12 cellular contexts compared by ENCODE assay signal in the genomic region with DNA sequence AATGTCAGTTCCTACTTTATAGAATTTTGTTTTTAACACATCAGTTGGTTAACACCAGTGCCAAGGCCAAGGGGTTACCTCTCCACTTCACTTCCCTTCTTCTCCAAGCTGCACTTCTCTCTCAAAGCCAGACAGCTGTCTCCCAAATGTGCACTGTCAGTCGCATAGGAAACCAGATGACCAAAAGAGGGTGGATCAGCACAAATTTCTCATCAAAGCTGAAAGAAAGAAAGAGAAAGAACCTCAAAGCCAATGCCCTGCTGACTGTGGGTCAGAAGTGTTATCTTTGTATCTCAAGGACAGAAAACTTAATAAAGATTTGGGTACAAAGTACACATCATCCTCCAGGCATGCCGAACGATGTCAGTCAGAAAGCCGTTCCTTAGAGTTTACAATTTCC. TPM values are rescaled to one million over a fixed set of nuclear protein-coding genes. Genes with fewer than 3 reads are reported as not detected.
DNase-seq lines count a peak whose midpoint lies in the region; ATAC-seq and TF ChIP-seq lines count a peak whose summit lies in the region.
"Had no signal": no experiment of that assay in that cellular context is flagged by ENCODE, and none has a peak within 500 bp of the region (broad histone marks: within the 10 kb centered on the region; RNA-seq: fewer than 3 reads in every experiment).

No MANE protein-coding gene starts in this region.

- TF ChIP-seq CTCF in brain microvascular endothelial cell (IDR thresholded peaks at IDR 0.05; ENCODE audit: low read depth, low read length, missing control alignments) (no peak), right lobe of liver (IDR thresholded peaks at IDR 0.05) (no peak)

- 49% methylated on average over 4 of the region's 4 CpGs for WGBS in right lobe of liver (ENCODE audit: insufficient coverage, low coverage, low lambda C conversion rate, missing lambda C conversion rate)

- peak overlapping the region in 2 of 5 donors; percentile 56 to 62 for H3K9ac ChIP-seq in subcutaneous abdominal adipose tissue (ENCODE audit: low read length in 5 of 5)

- H3K9me3 ChIP-seq in right lobe of liver, result no peaks in the 10 kb centered on the region
- H3K9me3 ChIP-seq in subcutaneous abdominal adipose tissue (ENCODE audit: control insufficient read depth in 5 of 5, low read length in 5 of 5), result no peaks in the 10 kb centered on the region

- H3K27ac ChIP-seq in brain microvascular endothelial cell (peak overlapping the region; percentile 24), right lobe of liver (no peak overlapping the region), subcutaneous abdominal adipose tissue (ENCODE audit: low read depth, low read length) (peak overlapping the region; percentile 69)

- DNase-seq in M059J (ENCODE audit: low read depth) (peak; percentile 20), brain microvascular endothelial cell (peak; percentile 18), right lobe of liver (no peak), AML-193 (lab: John Stamatoyannopoulos, UW) (no peak)
- no peak for DNase-seq in central memory CD4-positive, alpha-beta T cell
- DNase-seq: aorta; CD4-positive, alpha-beta T cell; NCI-H226; stimulated activated CD4-positive, alpha-beta T cell treated with anti-CD3 and anti-CD28 coated beads, Interleukin-4, amount 100 ng/mL, for 24 hours had no signal

- peaks cover 0 to 27% (median 12%) of the 10 kb centered on the region in 4 donors for H3K4me1 ChIP-seq in right lobe of liver
- peaks cover 2 to 35% (median 30%) of the 10 kb centered on the region in 5 donors for H3K4me1 ChIP-seq in subcutaneous abdominal adipose tissue (ENCODE audit: control insufficient read depth in 5 of 5, insufficient read depth in 5 of 5, low read length in 5 of 5)

- ATAC-seq in right lobe of liver (peak; percentile 8 to 46 (median 22)), GM18873 (IDR thresholded peaks at IDR 0.05; ENCODE audit: low FRiP score, unreplicated experiment) (no peak)

- TF ChIP-seq POLR2A in right lobe of liver (IDR thresholded peaks at IDR 0.05), result no peak

- H3K27me3 ChIP-seq in brain microvascular endothelial cell (replicated peaks) (no peaks in the 10 kb centered on the region), right lobe of liver (no peaks in the 10 kb centered on the region), subcutaneous abdominal adipose tissue (ENCODE audit: control insufficient read depth in 5 of 5, insufficient read depth in 4 of 5, low read length in 5 of 5) (no peaks in the 10 kb centered on the region)

- H3K4me3 ChIP-seq in brain microvascular endothelial cell (ENCODE audit: low read depth, low read length) (no peak overlapping the region), right lobe of liver (no peak overlapping the region), subcutaneous abdominal adipose tissue (ENCODE audit: low read depth in 1 of 5, low read length in 5 of 5) (peak overlapping the region in 3 of 5 donors; percentile 3 to 59 (median 4))

- in situ Hi-C loops in brain microvascular endothelial cell (cut with HindIII; ENCODE audit: low pct_ligation_motif_present, low sequenced_read_pairs), result no loop called here

- intact Hi-C loops in right lobe of liver (cut with DNase I), result no loop called here

- H3K36me3 ChIP-seq in brain microvascular endothelial cell (replicated peaks) (no peaks in the 10 kb centered on the region), right lobe of liver (no peaks in the 10 kb centered on the region), subcutaneous abdominal adipose tissue (ENCODE audit: control insufficient read depth in 5 of 5, insufficient read depth in 5 of 5, low read length in 5 of 5) (no peaks in the 10 kb centered on the region)

RNA-seq across cellular contexts. Expression of gene SPATS2L, which starts 32.2 kb away (rescaled TPM):
- 180 and 223 TPM in 2 replicates for total RNA-seq in M059J (2014; rRNA removed; shearing (Covaris generic))
- 100 to 1,000 TPM in 1 of 6 experiments, 10 to 100 TPM in 5; 60.7 to 109 (median 72.9) TPM for total RNA-seq in right lobe of liver
- total RNA-seq: G401 had no signal

Comparison
In these comparisons a context has a peak if more than half of its experiments do, and no peak if none do; other contexts are left out.
1. DNase-seq: peak in M059J (single experiment) and brain microvascular endothelial cell (single experiment); none in right lobe of liver (0 of 3), AML-193 (0 of 2) and central memory CD4-positive, alpha-beta T cell (single experiment).
2. H3K27ac ChIP-seq: peak in brain microvascular endothelial cell (single experiment) and subcutaneous abdominal adipose tissue (single experiment); none in right lobe of liver (0 of 3).
3. H3K4me3 ChIP-seq: peak in subcutaneous abdominal adipose tissue (3 of 5); none in brain microvascular endothelial cell (single experiment) and right lobe of liver (0 of 3).